ENCODE assay signal across 16 cellular contexts in the genomic region with DNA sequence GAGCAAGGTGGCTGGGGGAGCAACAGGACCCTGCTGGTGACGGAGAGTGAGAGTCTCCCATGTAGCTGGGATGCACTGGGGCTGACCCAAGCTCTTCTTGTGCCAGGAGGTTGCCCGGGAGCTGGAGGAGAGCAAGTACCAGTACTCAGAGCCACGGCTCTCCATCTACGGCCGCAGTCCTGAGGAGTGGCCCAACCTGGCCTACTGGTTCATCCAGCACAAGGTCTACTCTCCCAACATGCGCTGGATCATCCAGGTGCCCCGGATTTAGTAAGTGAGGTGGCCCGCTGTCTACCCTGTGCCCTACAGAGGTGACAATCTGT.
"Had no signal": no experiment of that assay in that cellular context is flagged by ENCODE, and none has a peak within 500 bp of the region (broad histone marks: within the 10 kb centered on the region; RNA-seq: fewer than 3 reads in every experiment).

No MANE protein-coding gene starts in this region.

- DNase-seq: activated naive CD4-positive, alpha-beta T cell; activated naive CD8-positive, alpha-beta T cell treated with anti-CD3 and anti-CD28 coated beads for 36 hours; central memory CD4-positive, alpha-beta T cell; dermis blood vessel endothelial cell; effector CD8-positive, alpha-beta T cell; mesenchymal stem cell; mucosa of descending colon; stimulated activated CD4-positive, alpha-beta T cell treated with anti-CD3 and anti-CD28 coated beads, Interleukin-15, amount 100 ng/mL, for 24 hours; stimulated activated naive B cell treated with anti-CD40 and anti-IgM and Interleukin-4, amounts not matched to agents 10 μg/mL and 1 μg/mL and 100 μg/mL, for 72 hours; T-helper 1 cell; upper lobe of right lung had no signal

- ATAC-seq: mucosa of descending colon; sciatic nerve; stimulated activated naive B cell treated with anti-CD40 and anti-IgM and Interleukin-4, amounts not matched to agents 10 μg/mL and 1 μg/mL and 100 μg/mL, for 72 hours; upper lobe of right lung had no signal

- H3K27ac Mint-ChIP-seq: activated naive CD8-positive, alpha-beta T cell treated with anti-CD3 and anti-CD28 coated beads for 36 hours; activated T-helper 1 cell treated with anti-CD3 and anti-CD28 coated beads, Interleukin-12 subunit alpha, Interleukin-12 subunit beta, Interleukin-2, Interleukin-4 antibody, amounts not matched to agents 30 ng/mL and 10 ng/mL and 1 ng/mL, durations not matched to agents 14 hours and 24 hours and 36 hours; stimulated activated naive B cell treated with anti-CD40 and anti-IgM and Interleukin-4, amounts not matched to agents 10 μg/mL and 1 μg/mL and 100 μg/mL, for 72 hours had no signal

- H3K36me3 ChIP-seq: thoracic aorta had no signal

- H3K4me3 ChIP-seq: mucosa of descending colon, smooth muscle cell, thoracic aorta, upper lobe of right lung had no signal

- H3K27me3 ChIP-seq: upper lobe of right lung had no signal

- H3K4me3 Mint-ChIP-seq: activated naive CD8-positive, alpha-beta T cell treated with anti-CD3 and anti-CD28 coated beads for 36 hours; activated T-helper 1 cell treated with anti-CD3 and anti-CD28 coated beads, Interleukin-12 subunit alpha, Interleukin-12 subunit beta, Interleukin-2, Interleukin-4 antibody, amounts not matched to agents 30 ng/mL and 10 ng/mL and 1 ng/mL, durations not matched to agents 14 hours and 24 hours and 36 hours; neural crest cell; stimulated activated naive B cell treated with anti-CD40 and anti-IgM and Interleukin-4, amounts not matched to agents 10 μg/mL and 1 μg/mL and 100 μg/mL, for 72 hours had no signal

- H3K9me3 Mint-ChIP-seq: activated naive CD8-positive, alpha-beta T cell treated with anti-CD3 and anti-CD28 coated beads for 36 hours; activated T-helper 1 cell treated with anti-CD3 and anti-CD28 coated beads, Interleukin-12 subunit alpha, Interleukin-12 subunit beta, Interleukin-2, Interleukin-4 antibody, amounts not matched to agents 30 ng/mL and 10 ng/mL and 1 ng/mL, durations not matched to agents 14 hours and 24 hours and 36 hours; stimulated activated naive B cell treated with anti-CD40 and anti-IgM and Interleukin-4, amounts not matched to agents 10 μg/mL and 1 μg/mL and 100 μg/mL, for 72 hours had no signal

- H3K27ac ChIP-seq: thoracic aorta, upper lobe of right lung had no signal

- H3K9me3 ChIP-seq: mucosa of descending colon, thoracic aorta, upper lobe of right lung had no signal

- H3K27me3 Mint-ChIP-seq: activated naive CD8-positive, alpha-beta T cell treated with anti-CD3 and anti-CD28 coated beads for 36 hours; stimulated activated naive B cell treated with anti-CD40 and anti-IgM and Interleukin-4, amounts not matched to agents 10 μg/mL and 1 μg/mL and 100 μg/mL, for 72 hours had no signal
